Comparison of ENCODE assay signal across 22 cellular contexts in genomic region chr1:109884242-109884891, GRCh38. TPM values are rescaled to one million over a fixed set of nuclear protein-coding genes. Genes with fewer than 3 reads are reported as not detected.
DNase-seq lines count a peak whose midpoint lies in the region; ATAC-seq and TF ChIP-seq lines count a peak whose summit lies in the region.
"Had no signal": no experiment of that assay in that cellular context is flagged by ENCODE, and none has a peak within 500 bp of the region (broad histone marks: within the 10 kb centered on the region; RNA-seq: fewer than 3 reads in every experiment).

No MANE protein-coding gene starts in this region.

- intact Hi-C loops in vagina (cut with DNase I): no loop called here

- no peaks in the 10 kb centered on the region for H3K9me3 ChIP-seq in vagina
- H3K9me3 ChIP-seq: breast epithelium had no signal

- TF ChIP-seq POLR2A in vagina (IDR thresholded peaks at IDR 0.05): no peak

- no peak for ATAC-seq in activated naive CD8-positive, alpha-beta T cell treated with anti-CD3 and anti-CD28 coated beads, Interleukin-2, amount 10 ng/mL, durations not matched to agents 7 days and 5 days (ENCODE audit: low read depth)
- ATAC-seq in esophagus mucosa: peak; percentile 20
- no peak for ATAC-seq in stimulated activated naive B cell treated with anti-CD40 and anti-IgM and Interleukin-4, amounts not matched to agents 10 μg/mL and 1 μg/mL and 100 μg/mL, for 72 hours (replicated peaks)
- ATAC-seq: SK-N-SH treated with all-trans-retinoic acid at 6 μM for 48 hours had no signal

- H3K4me1 ChIP-seq in vagina: peaks cover 29% of the 10 kb centered on the region
- H3K4me1 ChIP-seq: breast epithelium had no signal

- no peak overlapping the region for H3K4me3 Mint-ChIP-seq in activated naive CD8-positive, alpha-beta T cell treated with anti-CD3 and anti-CD28 coated beads, Interleukin-2, amount 10 ng/mL, durations not matched to agents 7 days and 5 days
- no peak overlapping the region for H3K4me3 Mint-ChIP-seq in activated naive CD8-positive, alpha-beta T cell treated with anti-CD3 and anti-CD28 coated beads for 36 hours
- no peak overlapping the region for H3K4me3 Mint-ChIP-seq in nephron
- H3K4me3 Mint-ChIP-seq in stimulated activated naive B cell treated with anti-CD40 and anti-IgM and Interleukin-4, amounts not matched to agents 10 μg/mL and 1 μg/mL and 100 μg/mL, for 72 hours: no peak overlapping the region
- H3K4me3 Mint-ChIP-seq: B cell; T-helper 2 cell treated with Interferon-gamma antibody and Interleukin-4, amounts not matched to agents 5 μg/mL and 100 μg/mL, for 36 hours had no signal

- H3K27me3 Mint-ChIP-seq in activated naive CD8-positive, alpha-beta T cell treated with anti-CD3 and anti-CD28 coated beads, Interleukin-2, amount 10 ng/mL, durations not matched to agents 7 days and 5 days: no peaks in the 10 kb centered on the region
- H3K27me3 Mint-ChIP-seq in activated naive CD8-positive, alpha-beta T cell treated with anti-CD3 and anti-CD28 coated beads for 36 hours: no peaks in the 10 kb centered on the region
- peaks cover 4% of the 10 kb centered on the region for H3K27me3 Mint-ChIP-seq in nephron (ENCODE audit: low read depth)
- H3K27me3 Mint-ChIP-seq in stimulated activated naive B cell treated with anti-CD40 and anti-IgM and Interleukin-4, amounts not matched to agents 10 μg/mL and 1 μg/mL and 100 μg/mL, for 72 hours: no peaks in the 10 kb centered on the region

- H3K27ac ChIP-seq in vagina: peak overlapping the region; percentile 60
- H3K27ac ChIP-seq: WERI-Rb-1 had no signal

- H3K4me1 Mint-ChIP-seq in activated naive CD8-positive, alpha-beta T cell treated with anti-CD3 and anti-CD28 coated beads, Interleukin-2, amount 10 ng/mL, durations not matched to agents 7 days and 5 days: peaks cover 9% of the 10 kb centered on the region
- peaks cover 4% of the 10 kb centered on the region for H3K4me1 Mint-ChIP-seq in activated naive CD8-positive, alpha-beta T cell treated with anti-CD3 and anti-CD28 coated beads for 36 hours
- peaks cover 65% of the 10 kb centered on the region for H3K4me1 Mint-ChIP-seq in nephron
- H3K4me1 Mint-ChIP-seq in stimulated activated naive B cell treated with anti-CD40 and anti-IgM and Interleukin-4, amounts not matched to agents 10 μg/mL and 1 μg/mL and 100 μg/mL, for 72 hours: peaks cover 33 to 71% of the 10 kb centered on the region in 2 donors

- H3K27ac Mint-ChIP-seq in activated naive CD8-positive, alpha-beta T cell treated with anti-CD3 and anti-CD28 coated beads, Interleukin-2, amount 10 ng/mL, durations not matched to agents 7 days and 5 days: peak overlapping the region; percentile 13
- H3K27ac Mint-ChIP-seq in activated naive CD8-positive, alpha-beta T cell treated with anti-CD3 and anti-CD28 coated beads for 36 hours: no peak overlapping the region
- H3K27ac Mint-ChIP-seq in nephron: peak overlapping the region; percentile 26 to 35 (median 31)
- H3K27ac Mint-ChIP-seq in stimulated activated naive B cell treated with anti-CD40 and anti-IgM and Interleukin-4, amounts not matched to agents 10 μg/mL and 1 μg/mL and 100 μg/mL, for 72 hours: no peak overlapping the region
- H3K27ac Mint-ChIP-seq: progenitor cell of endocrine pancreas; T-helper 2 cell treated with Interferon-gamma antibody and Interleukin-4, amounts not matched to agents 5 μg/mL and 100 μg/mL, for 36 hours had no signal

- no peaks in the 10 kb centered on the region for H3K36me3 ChIP-seq in vagina
- H3K36me3 ChIP-seq: breast epithelium, WERI-Rb-1 had no signal

- no peak for DNase-seq in activated naive CD8-positive, alpha-beta T cell treated with anti-CD3 and anti-CD28 coated beads, Interleukin-2, amount 10 ng/mL, durations not matched to agents 7 days and 5 days
- DNase-seq in activated naive CD8-positive, alpha-beta T cell treated with anti-CD3 and anti-CD28 coated beads for 36 hours: no peak
- DNase-seq in vagina (ENCODE audit: extremely low spot score in 2 of 2) (no peak), NCI-H2196 treated with DMSO at 0.1 percent for 48 hours (lab: John Stamatoyannopoulos, UW; ENCODE audit: unreplicated experiment) (no peak), NCI-H774 (lab: John Stamatoyannopoulos, UW) (no peak)
- no peak for DNase-seq in stimulated activated naive B cell treated with anti-CD40 and anti-IgM and Interleukin-4, amounts not matched to agents 10 μg/mL and 1 μg/mL and 100 μg/mL, for 72 hours
- DNase-seq: activated CD4-positive, alpha-beta T cell treated with anti-CD3 and anti-CD28 coated beads, Interleukin-2, amount 50 U/mL, for 4 hours; COR-L47; mammary epithelial cell; NCI-H1048; NCI-H1694 treated with DMSO at 0.1 percent for 48 hours; NCI-H2171 treated with DMSO at 0.1 percent for 48 hours; NCI-H524 treated with DMSO at 0.1 percent for 48 hours; RPMI8226; WERI-Rb-1 had no signal

- no peak for TF ChIP-seq CTCF in nephron (IDR thresholded peaks at IDR 0.05; ENCODE audit: unreplicated experiment in 3 of 3)
- TF ChIP-seq CTCF in vagina (IDR thresholded peaks at IDR 0.05): no peak

- no peak overlapping the region for H3K4me3 ChIP-seq in vagina
- H3K4me3 ChIP-seq: breast epithelium had no signal

- POLR2A ChIA-PET in activated naive CD8-positive, alpha-beta T cell treated with anti-CD3 and anti-CD28 coated beads, Interleukin-2, amount 10 ng/mL, durations not matched to agents 7 days and 5 days (lab: Charles Lee): interaction anchor here (0.7 kb wide), 1 partner anchor 11 kb away, joined by 4 read pairs; no protein-coding TSS in a partner anchor

- H3K27me3 ChIP-seq in vagina: no peaks in the 10 kb centered on the region
- H3K27me3 ChIP-seq: breast epithelium had no signal

- H3K36me3 Mint-ChIP-seq in activated naive CD8-positive, alpha-beta T cell treated with anti-CD3 and anti-CD28 coated beads, Interleukin-2, amount 10 ng/mL, durations not matched to agents 7 days and 5 days: no peaks in the 10 kb centered on the region
- H3K36me3 Mint-ChIP-seq in activated naive CD8-positive, alpha-beta T cell treated with anti-CD3 and anti-CD28 coated beads for 36 hours: no peaks in the 10 kb centered on the region
- no peaks in the 10 kb centered on the region for H3K36me3 Mint-ChIP-seq in nephron (ENCODE audit: low read depth)
- H3K36me3 Mint-ChIP-seq in stimulated activated naive B cell treated with anti-CD40 and anti-IgM and Interleukin-4, amounts not matched to agents 10 μg/mL and 1 μg/mL and 100 μg/mL, for 72 hours: no peaks in the 10 kb centered on the region

- no peaks in the 10 kb centered on the region for H3K9me3 Mint-ChIP-seq in activated naive CD8-positive, alpha-beta T cell treated with anti-CD3 and anti-CD28 coated beads, Interleukin-2, amount 10 ng/mL, durations not matched to agents 7 days and 5 days
- no peaks in the 10 kb centered on the region for H3K9me3 Mint-ChIP-seq in activated naive CD8-positive, alpha-beta T cell treated with anti-CD3 and anti-CD28 coated beads for 36 hours
- no peaks in the 10 kb centered on the region for H3K9me3 Mint-ChIP-seq in nephron
- H3K9me3 Mint-ChIP-seq in stimulated activated naive B cell treated with anti-CD40 and anti-IgM and Interleukin-4, amounts not matched to agents 10 μg/mL and 1 μg/mL and 100 μg/mL, for 72 hours: peaks cover 0 to 1% of the 10 kb centered on the region in 2 donors
- H3K9me3 Mint-ChIP-seq: T-helper 2 cell treated with Interferon-gamma antibody and Interleukin-4, amounts not matched to agents 5 μg/mL and 100 μg/mL, for 36 hours had no signal

RNA-seq across cellular contexts. Expression of gene CSF1, which starts 26.3 kb away (rescaled TPM):
- total RNA-seq in activated naive CD8-positive, alpha-beta T cell treated with anti-CD3 and anti-CD28 coated beads, Interleukin-2, amount 10 ng/mL, durations not matched to agents 7 days and 5 days: 10 to 100 TPM; 42.7 to 45.1 TPM
- 10 to 100 TPM; 21.2 to 24.9 TPM for total RNA-seq in activated naive CD8-positive, alpha-beta T cell treated with anti-CD3 and anti-CD28 coated beads for 36 hours
- total RNA-seq in esophagus mucosa (4.6 TPM), vagina (159 TPM)

Comparison
In these comparisons a context has a peak if more than half of its experiments do, and no peak if none do; other contexts are left out.
1. H3K27ac Mint-ChIP-seq: peak in activated naive CD8-positive, alpha-beta T cell treated with anti-CD3 and anti-CD28 coated beads, Interleukin-2, amount 10 ng/mL, durations not matched to agents 7 days and 5 days (single experiment) and nephron (3 of 3); none in activated naive CD8-positive, alpha-beta T cell treated with anti-CD3 and anti-CD28 coated beads for 36 hours (single experiment) and stimulated activated naive B cell treated with anti-CD40 and anti-IgM and Interleukin-4, amounts not matched to agents 10 μg/mL and 1 μg/mL and 100 μg/mL, for 72 hours (single experiment).